In the genomic region with DNA sequence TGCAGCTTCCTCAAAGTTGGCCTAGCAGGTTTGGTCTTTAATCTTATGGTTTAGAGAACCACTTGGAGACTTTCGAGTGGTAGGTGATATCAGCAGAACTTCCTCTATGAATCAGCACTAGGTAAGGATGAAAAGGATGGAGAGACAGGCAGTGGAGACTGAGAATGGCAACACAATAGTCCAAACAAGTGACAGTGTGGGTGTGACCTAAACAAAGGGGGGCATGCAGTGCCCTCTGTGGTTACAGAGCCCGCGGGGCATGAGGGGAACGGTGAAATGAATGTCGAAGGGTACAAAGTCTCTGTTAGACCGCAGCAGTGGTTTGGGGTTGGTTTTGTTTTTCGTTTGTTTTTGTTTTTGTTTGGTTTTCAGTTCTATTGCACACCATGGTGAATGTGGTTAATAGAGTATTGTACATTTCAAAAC, we compare ENCODE assay signal across 1 cellular context.
A peak's percentile ranks its signal among the peaks of the same experiment; 100 is the strongest.
TF ChIP-seq lines count a peak whose summit lies in the region.

No MANE protein-coding gene starts in this region.

TF ChIP-seq in GM12878, 131 proteins besides CTCF, POLR2A, EP300 and RAD21 (continued from another document and continues in another):
- TF ChIP-seq, protein P1, sequence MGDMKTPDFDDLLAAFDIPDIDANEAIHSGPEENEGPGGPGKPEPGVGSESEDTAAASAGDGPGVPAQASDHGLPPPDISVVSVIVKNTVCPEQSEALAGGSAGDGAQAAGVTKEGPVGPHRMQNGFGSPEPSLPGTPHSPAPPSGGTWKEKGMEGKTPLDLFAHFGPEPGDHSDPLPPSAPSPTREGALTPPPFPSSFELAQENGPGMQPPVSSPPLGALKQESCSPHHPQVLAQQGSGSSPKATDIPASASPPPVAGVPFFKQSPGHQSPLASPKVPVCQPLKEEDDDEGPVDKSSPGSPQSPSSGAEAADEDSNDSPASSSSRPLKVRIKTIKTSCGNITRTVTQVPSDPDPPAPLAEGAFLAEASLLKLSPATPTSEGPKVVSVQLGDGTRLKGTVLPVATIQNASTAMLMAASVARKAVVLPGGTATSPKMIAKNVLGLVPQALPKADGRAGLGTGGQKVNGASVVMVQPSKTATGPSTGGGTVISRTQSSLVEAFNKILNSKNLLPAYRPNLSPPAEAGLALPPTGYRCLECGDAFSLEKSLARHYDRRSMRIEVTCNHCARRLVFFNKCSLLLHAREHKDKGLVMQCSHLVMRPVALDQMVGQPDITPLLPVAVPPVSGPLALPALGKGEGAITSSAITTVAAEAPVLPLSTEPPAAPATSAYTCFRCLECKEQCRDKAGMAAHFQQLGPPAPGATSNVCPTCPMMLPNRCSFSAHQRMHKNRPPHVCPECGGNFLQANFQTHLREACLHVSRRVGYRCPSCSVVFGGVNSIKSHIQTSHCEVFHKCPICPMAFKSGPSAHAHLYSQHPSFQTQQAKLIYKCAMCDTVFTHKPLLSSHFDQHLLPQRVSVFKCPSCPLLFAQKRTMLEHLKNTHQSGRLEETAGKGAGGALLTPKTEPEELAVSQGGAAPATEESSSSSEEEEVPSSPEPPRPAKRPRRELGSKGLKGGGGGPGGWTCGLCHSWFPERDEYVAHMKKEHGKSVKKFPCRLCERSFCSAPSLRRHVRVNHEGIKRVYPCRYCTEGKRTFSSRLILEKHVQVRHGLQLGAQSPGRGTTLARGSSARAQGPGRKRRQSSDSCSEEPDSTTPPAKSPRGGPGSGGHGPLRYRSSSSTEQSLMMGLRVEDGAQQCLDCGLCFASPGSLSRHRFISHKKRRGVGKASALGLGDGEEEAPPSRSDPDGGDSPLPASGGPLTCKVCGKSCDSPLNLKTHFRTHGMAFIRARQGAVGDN (IDR thresholded peaks at IDR 0.05): no peak
- no peak for TF ChIP-seq NR2C1 (IDR thresholded peaks at IDR 0.05)
- TF ChIP-seq, protein P2, sequence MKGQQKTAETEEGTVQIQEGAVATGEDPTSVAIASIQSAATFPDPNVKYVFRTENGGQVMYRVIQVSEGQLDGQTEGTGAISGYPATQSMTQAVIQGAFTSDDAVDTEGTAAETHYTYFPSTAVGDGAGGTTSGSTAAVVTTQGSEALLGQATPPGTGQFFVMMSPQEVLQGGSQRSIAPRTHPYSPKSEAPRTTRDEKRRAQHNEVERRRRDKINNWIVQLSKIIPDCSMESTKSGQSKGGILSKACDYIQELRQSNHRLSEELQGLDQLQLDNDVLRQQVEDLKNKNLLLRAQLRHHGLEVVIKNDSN (IDR thresholded peaks at IDR 0.05; ENCODE audit: borderline replicate concordance, extremely low read length, insufficient read depth, low read depth, low read length): no peak
- TF ChIP-seq SUPT20H (IDR thresholded peaks at IDR 0.05; ENCODE audit: borderline replicate concordance, control insufficient read depth, low read depth, low read length): no peak
- peak; percentile 76 for TF ChIP-seq ATF7 (IDR thresholded peaks at IDR 0.05; ENCODE audit: low read depth)
- TF ChIP-seq RBBP5 (conservative IDR thresholded peaks at IDR 0.05): no peak
- no peak for TF ChIP-seq POLR2AphosphoS2 (IDR thresholded peaks at IDR 0.05; ENCODE audit: low read depth, low read length)
- TF ChIP-seq, protein P3, sequence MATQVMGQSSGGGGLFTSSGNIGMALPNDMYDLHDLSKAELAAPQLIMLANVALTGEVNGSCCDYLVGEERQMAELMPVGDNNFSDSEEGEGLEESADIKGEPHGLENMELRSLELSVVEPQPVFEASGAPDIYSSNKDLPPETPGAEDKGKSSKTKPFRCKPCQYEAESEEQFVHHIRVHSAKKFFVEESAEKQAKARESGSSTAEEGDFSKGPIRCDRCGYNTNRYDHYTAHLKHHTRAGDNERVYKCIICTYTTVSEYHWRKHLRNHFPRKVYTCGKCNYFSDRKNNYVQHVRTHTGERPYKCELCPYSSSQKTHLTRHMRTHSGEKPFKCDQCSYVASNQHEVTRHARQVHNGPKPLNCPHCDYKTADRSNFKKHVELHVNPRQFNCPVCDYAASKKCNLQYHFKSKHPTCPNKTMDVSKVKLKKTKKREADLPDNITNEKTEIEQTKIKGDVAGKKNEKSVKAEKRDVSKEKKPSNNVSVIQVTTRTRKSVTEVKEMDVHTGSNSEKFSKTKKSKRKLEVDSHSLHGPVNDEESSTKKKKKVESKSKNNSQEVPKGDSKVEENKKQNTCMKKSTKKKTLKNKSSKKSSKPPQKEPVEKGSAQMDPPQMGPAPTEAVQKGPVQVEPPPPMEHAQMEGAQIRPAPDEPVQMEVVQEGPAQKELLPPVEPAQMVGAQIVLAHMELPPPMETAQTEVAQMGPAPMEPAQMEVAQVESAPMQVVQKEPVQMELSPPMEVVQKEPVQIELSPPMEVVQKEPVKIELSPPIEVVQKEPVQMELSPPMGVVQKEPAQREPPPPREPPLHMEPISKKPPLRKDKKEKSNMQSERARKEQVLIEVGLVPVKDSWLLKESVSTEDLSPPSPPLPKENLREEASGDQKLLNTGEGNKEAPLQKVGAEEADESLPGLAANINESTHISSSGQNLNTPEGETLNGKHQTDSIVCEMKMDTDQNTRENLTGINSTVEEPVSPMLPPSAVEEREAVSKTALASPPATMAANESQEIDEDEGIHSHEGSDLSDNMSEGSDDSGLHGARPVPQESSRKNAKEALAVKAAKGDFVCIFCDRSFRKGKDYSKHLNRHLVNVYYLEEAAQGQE (IDR thresholded peaks at IDR 0.05; ENCODE audit: low read depth, low read length): no peak
- peak; percentile 94 for TF ChIP-seq CBFB (IDR thresholded peaks at IDR 0.05; ENCODE audit: low read depth)
- TF ChIP-seq, protein P4, sequence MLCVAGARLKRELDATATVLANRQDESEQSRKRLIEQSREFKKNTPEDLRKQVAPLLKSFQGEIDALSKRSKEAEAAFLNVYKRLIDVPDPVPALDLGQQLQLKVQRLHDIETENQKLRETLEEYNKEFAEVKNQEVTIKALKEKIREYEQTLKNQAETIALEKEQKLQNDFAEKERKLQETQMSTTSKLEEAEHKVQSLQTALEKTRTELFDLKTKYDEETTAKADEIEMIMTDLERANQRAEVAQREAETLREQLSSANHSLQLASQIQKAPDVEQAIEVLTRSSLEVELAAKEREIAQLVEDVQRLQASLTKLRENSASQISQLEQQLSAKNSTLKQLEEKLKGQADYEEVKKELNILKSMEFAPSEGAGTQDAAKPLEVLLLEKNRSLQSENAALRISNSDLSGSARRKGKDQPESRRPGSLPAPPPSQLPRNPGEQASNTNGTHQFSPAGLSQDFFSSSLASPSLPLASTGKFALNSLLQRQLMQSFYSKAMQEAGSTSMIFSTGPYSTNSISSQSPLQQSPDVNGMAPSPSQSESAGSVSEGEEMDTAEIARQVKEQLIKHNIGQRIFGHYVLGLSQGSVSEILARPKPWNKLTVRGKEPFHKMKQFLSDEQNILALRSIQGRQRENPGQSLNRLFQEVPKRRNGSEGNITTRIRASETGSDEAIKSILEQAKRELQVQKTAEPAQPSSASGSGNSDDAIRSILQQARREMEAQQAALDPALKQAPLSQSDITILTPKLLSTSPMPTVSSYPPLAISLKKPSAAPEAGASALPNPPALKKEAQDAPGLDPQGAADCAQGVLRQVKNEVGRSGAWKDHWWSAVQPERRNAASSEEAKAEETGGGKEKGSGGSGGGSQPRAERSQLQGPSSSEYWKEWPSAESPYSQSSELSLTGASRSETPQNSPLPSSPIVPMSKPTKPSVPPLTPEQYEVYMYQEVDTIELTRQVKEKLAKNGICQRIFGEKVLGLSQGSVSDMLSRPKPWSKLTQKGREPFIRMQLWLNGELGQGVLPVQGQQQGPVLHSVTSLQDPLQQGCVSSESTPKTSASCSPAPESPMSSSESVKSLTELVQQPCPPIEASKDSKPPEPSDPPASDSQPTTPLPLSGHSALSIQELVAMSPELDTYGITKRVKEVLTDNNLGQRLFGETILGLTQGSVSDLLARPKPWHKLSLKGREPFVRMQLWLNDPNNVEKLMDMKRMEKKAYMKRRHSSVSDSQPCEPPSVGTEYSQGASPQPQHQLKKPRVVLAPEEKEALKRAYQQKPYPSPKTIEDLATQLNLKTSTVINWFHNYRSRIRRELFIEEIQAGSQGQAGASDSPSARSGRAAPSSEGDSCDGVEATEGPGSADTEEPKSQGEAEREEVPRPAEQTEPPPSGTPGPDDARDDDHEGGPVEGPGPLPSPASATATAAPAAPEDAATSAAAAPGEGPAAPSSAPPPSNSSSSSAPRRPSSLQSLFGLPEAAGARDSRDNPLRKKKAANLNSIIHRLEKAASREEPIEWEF (IDR thresholded peaks at IDR 0.05; ENCODE audit: insufficient replicate concordance, low read depth, low read length): no peak
- TF ChIP-seq SMAD5 (IDR thresholded peaks at IDR 0.05; ENCODE audit: low read depth): no peak
- peak; percentile 23; the same call in 1 of the 2 replicates for TF ChIP-seq CREB1 (IDR thresholded peaks at IDR 0.05; ENCODE audit: low read depth)
- peak; percentile 40 to 64; a peak in 2 of 4 replicates for TF ChIP-seq BHLHE40 (IDR thresholded peaks at IDR 0.05; ENCODE audit: borderline replicate concordance in 1 of 2, low read depth in 2 of 2, low read length in 1 of 2)
- no peak for TF ChIP-seq STAT3 (IDR thresholded peaks at IDR 0.05; ENCODE audit: low read depth, low read length)
- no peak for TF ChIP-seq HDGF (IDR thresholded peaks at IDR 0.05)
- TF ChIP-seq CBX5 (IDR thresholded peaks at IDR 0.05; ENCODE audit: low read depth): 0 out of 2 replicates have a peak, but pooled peaks have one; percentile 21
- TF ChIP-seq SP1 (IDR thresholded peaks at IDR 0.05; ENCODE audit: low read depth, low read length): no peak
- TF ChIP-seq MEF2A (IDR thresholded peaks at IDR 0.05; ENCODE audit: insufficient read depth, low read depth, low read length): no peak
- TF ChIP-seq, protein P5, sequence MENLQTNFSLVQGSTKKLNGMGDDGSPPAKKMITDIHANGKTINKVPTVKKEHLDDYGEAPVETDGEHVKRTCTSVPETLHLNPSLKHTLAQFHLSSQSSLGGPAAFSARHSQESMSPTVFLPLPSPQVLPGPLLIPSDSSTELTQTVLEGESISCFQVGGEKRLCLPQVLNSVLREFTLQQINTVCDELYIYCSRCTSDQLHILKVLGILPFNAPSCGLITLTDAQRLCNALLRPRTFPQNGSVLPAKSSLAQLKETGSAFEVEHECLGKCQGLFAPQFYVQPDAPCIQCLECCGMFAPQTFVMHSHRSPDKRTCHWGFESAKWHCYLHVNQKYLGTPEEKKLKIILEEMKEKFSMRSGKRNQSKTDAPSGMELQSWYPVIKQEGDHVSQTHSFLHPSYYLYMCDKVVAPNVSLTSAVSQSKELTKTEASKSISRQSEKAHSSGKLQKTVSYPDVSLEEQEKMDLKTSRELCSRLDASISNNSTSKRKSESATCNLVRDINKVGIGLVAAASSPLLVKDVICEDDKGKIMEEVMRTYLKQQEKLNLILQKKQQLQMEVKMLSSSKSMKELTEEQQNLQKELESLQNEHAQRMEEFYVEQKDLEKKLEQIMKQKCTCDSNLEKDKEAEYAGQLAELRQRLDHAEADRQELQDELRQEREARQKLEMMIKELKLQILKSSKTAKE (IDR thresholded peaks at IDR 0.05; ENCODE audit: low read depth, poor library complexity, severe bottlenecking): peak; percentile 84
- TF ChIP-seq, protein P6, sequence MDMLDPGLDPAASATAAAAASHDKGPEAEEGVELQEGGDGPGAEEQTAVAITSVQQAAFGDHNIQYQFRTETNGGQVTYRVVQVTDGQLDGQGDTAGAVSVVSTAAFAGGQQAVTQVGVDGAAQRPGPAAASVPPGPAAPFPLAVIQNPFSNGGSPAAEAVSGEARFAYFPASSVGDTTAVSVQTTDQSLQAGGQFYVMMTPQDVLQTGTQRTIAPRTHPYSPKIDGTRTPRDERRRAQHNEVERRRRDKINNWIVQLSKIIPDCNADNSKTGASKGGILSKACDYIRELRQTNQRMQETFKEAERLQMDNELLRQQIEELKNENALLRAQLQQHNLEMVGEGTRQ (IDR thresholded peaks at IDR 0.05; ENCODE audit: borderline replicate concordance, low read depth, low read length): no peak
- peak; percentile 74 for TF ChIP-seq JUNB (IDR thresholded peaks at IDR 0.05)
- peak; percentile 44; the same call in 1 of the 2 replicates for TF ChIP-seq FOXM1 (IDR thresholded peaks at IDR 0.05; ENCODE audit: low read depth, low read length)
- peak; percentile 55; the same call in 1 of the 2 replicates for TF ChIP-seq TBL1XR1 (IDR thresholded peaks at IDR 0.05; ENCODE audit: low read depth, low read length)
- TF ChIP-seq MTA3 (IDR thresholded peaks at IDR 0.05; ENCODE audit: borderline replicate concordance, low read length): peak; percentile 65; the same call in 1 of the 2 replicates
- TF ChIP-seq, protein P7, sequence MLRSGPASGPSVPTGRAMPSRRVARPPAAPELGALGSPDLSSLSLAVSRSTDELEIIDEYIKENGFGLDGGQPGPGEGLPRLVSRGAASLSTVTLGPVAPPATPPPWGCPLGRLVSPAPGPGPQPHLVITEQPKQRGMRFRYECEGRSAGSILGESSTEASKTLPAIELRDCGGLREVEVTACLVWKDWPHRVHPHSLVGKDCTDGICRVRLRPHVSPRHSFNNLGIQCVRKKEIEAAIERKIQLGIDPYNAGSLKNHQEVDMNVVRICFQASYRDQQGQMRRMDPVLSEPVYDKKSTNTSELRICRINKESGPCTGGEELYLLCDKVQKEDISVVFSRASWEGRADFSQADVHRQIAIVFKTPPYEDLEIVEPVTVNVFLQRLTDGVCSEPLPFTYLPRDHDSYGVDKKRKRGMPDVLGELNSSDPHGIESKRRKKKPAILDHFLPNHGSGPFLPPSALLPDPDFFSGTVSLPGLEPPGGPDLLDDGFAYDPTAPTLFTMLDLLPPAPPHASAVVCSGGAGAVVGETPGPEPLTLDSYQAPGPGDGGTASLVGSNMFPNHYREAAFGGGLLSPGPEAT (IDR thresholded peaks at IDR 0.05; ENCODE audit: low read depth): no peak
- TF ChIP-seq GATAD2B (conservative IDR thresholded peaks at IDR 0.05; ENCODE audit: low read depth): no peak
- TF ChIP-seq, protein P8, sequence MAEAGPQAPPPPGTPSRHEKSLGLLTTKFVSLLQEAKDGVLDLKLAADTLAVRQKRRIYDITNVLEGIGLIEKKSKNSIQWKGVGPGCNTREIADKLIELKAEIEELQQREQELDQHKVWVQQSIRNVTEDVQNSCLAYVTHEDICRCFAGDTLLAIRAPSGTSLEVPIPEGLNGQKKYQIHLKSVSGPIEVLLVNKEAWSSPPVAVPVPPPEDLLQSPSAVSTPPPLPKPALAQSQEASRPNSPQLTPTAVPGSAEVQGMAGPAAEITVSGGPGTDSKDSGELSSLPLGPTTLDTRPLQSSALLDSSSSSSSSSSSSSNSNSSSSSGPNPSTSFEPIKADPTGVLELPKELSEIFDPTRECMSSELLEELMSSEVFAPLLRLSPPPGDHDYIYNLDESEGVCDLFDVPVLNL (IDR thresholded peaks at IDR 0.05; ENCODE audit: low read depth, low read length): no peak
- no peak for TF ChIP-seq SRF (IDR thresholded peaks at IDR 0.05; ENCODE audit: low read depth in 2 of 2, low read length in 2 of 2)
- TF ChIP-seq CHD4 (IDR thresholded peaks at IDR 0.05): no peak
- TF ChIP-seq, protein P9, sequence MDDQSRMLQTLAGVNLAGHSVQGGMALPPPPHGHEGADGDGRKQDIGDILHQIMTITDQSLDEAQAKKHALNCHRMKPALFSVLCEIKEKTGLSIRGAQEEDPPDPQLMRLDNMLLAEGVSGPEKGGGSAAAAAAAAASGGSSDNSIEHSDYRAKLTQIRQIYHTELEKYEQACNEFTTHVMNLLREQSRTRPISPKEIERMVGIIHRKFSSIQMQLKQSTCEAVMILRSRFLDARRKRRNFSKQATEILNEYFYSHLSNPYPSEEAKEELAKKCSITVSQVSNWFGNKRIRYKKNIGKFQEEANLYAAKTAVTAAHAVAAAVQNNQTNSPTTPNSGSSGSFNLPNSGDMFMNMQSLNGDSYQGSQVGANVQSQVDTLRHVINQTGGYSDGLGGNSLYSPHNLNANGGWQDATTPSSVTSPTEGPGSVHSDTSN (IDR thresholded peaks at IDR 0.05; ENCODE audit: insufficient replicate concordance, low read depth, low read length): no peak
- no peak for TF ChIP-seq STAT1 (conservative IDR thresholded peaks at IDR 0.05)
- no peak for TF ChIP-seq TARDBP (IDR thresholded peaks at IDR 0.05; ENCODE audit: borderline replicate concordance)
- peak; percentile 49; the same call in 1 of the 2 replicates for TF ChIP-seq CREM (IDR thresholded peaks at IDR 0.05; ENCODE audit: low read depth)
- no peak for TF ChIP-seq SIN3A (IDR thresholded peaks at IDR 0.05; ENCODE audit: low read depth, low read length)
- TF ChIP-seq NR2C2 (IDR thresholded peaks at IDR 0.05; ENCODE audit: borderline replicate concordance, control insufficient read depth, insufficient read length, low read depth): no peak
- TF ChIP-seq CBX3 (IDR thresholded peaks at IDR 0.05; ENCODE audit: borderline replicate concordance, low read depth): no peak
